Comparison of ENCODE assay signal across 1 cellular context in genomic region chr3:48985977-48986376, GRCh38.
TF ChIP-seq lines count a peak whose summit lies in the region.

No MANE protein-coding gene starts in this region.

TF ChIP-seq in HepG2, 621 proteins besides CTCF, POLR2A, EP300 and RAD21:
- TF ChIP-seq POLR2G (IDR thresholded peaks at IDR 0.05; ENCODE audit: low read depth, low read length) (peak; percentile 19; the same call in 1 of the 2 replicates), KDM2A (CRISPR knock-in tag; IDR thresholded peaks at IDR 0.05; ENCODE audit: borderline replicate concordance, low read depth) (no peak), KLF15 (CRISPR knock-in tag; IDR thresholded peaks at IDR 0.05; ENCODE audit: borderline replicate concordance) (no peak), HMGA1 (CRISPR knock-in tag; conservative IDR thresholded peaks at IDR 0.05) (no peak), THRA (CRISPR knock-in tag; IDR thresholded peaks at IDR 0.05; ENCODE audit: borderline replicate concordance) (no peak)
